Comparison of ENCODE assay signal across 25 cellular contexts in genomic region chr15:62400778-62401177, GRCh38.
"Had no signal": no experiment of that assay in that cellular context is flagged by ENCODE, and none has a peak within 500 bp of the region (broad histone marks: within the 10 kb centered on the region; RNA-seq: fewer than 3 reads in every experiment).

No MANE protein-coding gene starts in this region.

- H3K36me3 ChIP-seq: stomach, suprapubic skin, thoracic aorta, tibial artery, tibial nerve, transverse colon, upper lobe of left lung, upper lobe of right lung, uterus, vagina had no signal

- H3K4me3 ChIP-seq: stomach, suprapubic skin, testis, thoracic aorta, tibial artery, tibial nerve, transverse colon, upper lobe of left lung, upper lobe of right lung, uterus, vagina had no signal

- H3K9me3 ChIP-seq: suprapubic skin, testis, thoracic aorta, tibial artery, transverse colon, upper lobe of right lung, uterus, vagina had no signal

- H3K27me3 ChIP-seq: stomach, suprapubic skin, testis, tibial artery, tibial nerve, transverse colon, upper lobe of left lung, upper lobe of right lung, uterus, vagina had no signal

- H3K27ac ChIP-seq: stomach, suprapubic skin, testis, thoracic aorta, tibial artery, tibial nerve, transverse colon, upper lobe of left lung, upper lobe of right lung, uterus, vagina had no signal

- ATAC-seq: stimulated activated effector memory CD8-positive, alpha-beta T cell treated with anti-CD3 and anti-CD28 coated beads, Interleukin-12 subunit alpha, Interleukin-12 subunit beta, amount 100 ng/mL, for 72 hours; stimulated activated memory B cell treated with anti-CD40 and anti-IgM and Interleukin-4, amounts not matched to agents 10 μg/mL and 1 μg/mL and 100 μg/mL, for 72 hours; stimulated activated naive B cell treated with anti-CD40 and anti-IgM and Interleukin-4, amounts not matched to agents 10 μg/mL and 1 μg/mL and 100 μg/mL, for 72 hours; stimulated activated naive CD8-positive, alpha-beta T cell treated with anti-CD3 and anti-CD28 coated beads, Interleukin-15, amount 100 ng/mL, for 72 hours; stimulated activated naive CD8-positive, alpha-beta T cell treated with anti-CD3 and anti-CD28 coated beads, Interleukin-15, Interleukin-2, amounts not matched to agents 100 U/mL and 50 U/mL, for 24 hours; upper lobe of right lung had no signal

- H3K4me1 ChIP-seq: testis, upper lobe of right lung, uterus had no signal

- DNase-seq: stimulated activated CD4-positive, alpha-beta T cell treated with anti-CD3 and anti-CD28 coated beads, Interleukin-2, amount 100 ng/mL, for 48 hours; stimulated activated CD4-positive, alpha-beta T cell treated with anti-CD3 and anti-CD28 coated beads, Interleukin-4, amount 100 ng/mL, for 1 hour; stimulated activated CD4-positive, alpha-beta T cell treated with anti-CD3 and anti-CD28 coated beads, Interleukin-4, amount 100 ng/mL, for 24 hours; stimulated activated CD4-positive, alpha-beta T cell treated with anti-CD3 and anti-CD28 coated beads, Interleukin-4, amount 100 ng/mL, for 4 hours; stimulated activated CD8-positive, alpha-beta memory T cell treated with anti-CD3 and anti-CD28 coated beads, Interleukin-4, amount 100 ng/mL, for 48 hours; stimulated activated naive B cell treated with anti-CD40 and anti-IgM and Interleukin-4, amounts not matched to agents 10 μg/mL and 1 μg/mL and 100 μg/mL, for 72 hours; stimulated activated naive CD4-positive, alpha-beta T cell; stimulated activated naive CD4-positive, alpha-beta T cell treated with Interleukin-2 at 50 U/mL for 16 hours; stimulated activated naive CD8-positive, alpha-beta T cell treated with anti-CD3 and anti-CD28 coated beads, Interleukin-15, amount 100 ng/mL, for 72 hours; stimulated activated naive CD8-positive, alpha-beta T cell treated with anti-CD3 and anti-CD28 coated beads, Interleukin-15, Interleukin-2, amounts not matched to agents 100 U/mL and 50 U/mL, for 24 hours; stomach; substantia nigra; testis; tibial artery; transverse colon; trophoblast cell; upper lobe of left lung; upper lobe of right lung; uterus had no signal
